13 cellular contexts compared by ENCODE assay signal in genomic region chr6:93779086-93779858, GRCh38.
A peak's percentile ranks its signal among the peaks of the same experiment; 100 is the strongest.
DNase-seq lines count a peak whose midpoint lies in the region; ATAC-seq, FAIRE-seq and TF ChIP-seq lines count a peak whose summit lies in the region.
"Had no signal": no experiment of that assay in that cellular context is flagged by ENCODE, and none has a peak within 500 bp of the region (broad histone marks: within the 10 kb centered on the region; RNA-seq: fewer than 3 reads in every experiment).

No MANE protein-coding gene starts in this region.

- CTCF ChIA-PET in WTC11 (lab: Charles Lee), result interaction anchor here (0.8 to 1.6 kb wide), 4 partner anchors 9 to 274 kb away, joined by 3 to 7 read pairs (median 4); no protein-coding TSS in a partner anchor

- WGBS in heart right ventricle, 2 donors, result 15 to 19% methylated on average over 12 of the region's 12 CpGs

- no peaks in the 10 kb centered on the region for H3K9me3 Mint-ChIP-seq in WTC11
- H3K9me3 Mint-ChIP-seq in nephron progenitor cell, result no peaks in the 10 kb centered on the region
- H3K9me3 Mint-ChIP-seq: activated naive CD4-positive, alpha-beta T cell treated with anti-CD3 and anti-CD28 coated beads, Interleukin-2, amount 50 U/mL, for 24 hours; stimulated activated naive CD8-positive, alpha-beta T cell treated with anti-CD3 and anti-CD28 coated beads, Interleukin-15, amount 100 ng/mL, for 72 hours had no signal

- no peaks in the 10 kb centered on the region for H3K36me3 ChIP-seq in heart right ventricle
- H3K36me3 ChIP-seq: BLaER1 had no signal

- peaks cover 0 to 13% (median under 1%) of the 10 kb centered on the region in 9 donors for H3K4me1 ChIP-seq in heart right ventricle
- H3K4me1 ChIP-seq: BLaER1 had no signal

- peak overlapping the region in 7 of 10 donors; percentile 36 to 67 (median 52) for H3K27ac ChIP-seq in heart right ventricle
- H3K27ac ChIP-seq: BLaER1, skin epidermis had no signal

- H3K27ac Mint-ChIP-seq in WTC11 (peak overlapping the region; percentile 69), nephron progenitor cell (no peak overlapping the region)
- H3K27ac Mint-ChIP-seq: activated B cell treated with CpG ODN at 0.5 μM for 24 hours; activated naive CD4-positive, alpha-beta T cell treated with anti-CD3 and anti-CD28 coated beads, Interleukin-2, amount 50 U/mL, for 24 hours; stimulated activated naive CD8-positive, alpha-beta T cell treated with anti-CD3 and anti-CD28 coated beads, Interleukin-15, amount 100 ng/mL, for 72 hours had no signal

- TF ChIP-seq CTCF in WTC11 (IDR thresholded peaks at IDR 0.05) (no peak), heart right ventricle (IDR thresholded peaks at IDR 0.05) (peak in 6 of 9 donors; percentile 30 to 63 (median 48)), nephron progenitor cell (IDR thresholded peaks at IDR 0.05) (no peak)

- no peaks in the 10 kb centered on the region for H3K27me3 ChIP-seq in heart right ventricle
- H3K27me3 ChIP-seq: BLaER1 had no signal

- H3K4me3 ChIP-seq in heart right ventricle, result peak overlapping the region in 5 of 10 donors; percentile 13 to 29 (median 24)
- H3K4me3 ChIP-seq: BLaER1, skin epidermis had no signal

- H3K36me3 Mint-ChIP-seq in WTC11, result no peaks in the 10 kb centered on the region
- no peaks in the 10 kb centered on the region for H3K36me3 Mint-ChIP-seq in nephron progenitor cell (ENCODE audit: low read depth)
- H3K36me3 Mint-ChIP-seq: activated naive CD4-positive, alpha-beta T cell treated with anti-CD3 and anti-CD28 coated beads, Interleukin-2, amount 50 U/mL, for 24 hours had no signal

- intact Hi-C loops in heart right ventricle (cut with DNase I), result loop anchor here in 1 of 10 donors (10.0 kb wide), 1 partner anchor 276 kb away; no protein-coding TSS in a partner anchor

- no peaks in the 10 kb centered on the region for H3K27me3 Mint-ChIP-seq in WTC11 (ENCODE audit: low read depth)
- no peaks in the 10 kb centered on the region for H3K27me3 Mint-ChIP-seq in nephron progenitor cell (ENCODE audit: low read depth, poor library complexity)
- H3K27me3 Mint-ChIP-seq: activated B cell treated with CpG ODN at 0.5 μM for 24 hours; activated naive CD4-positive, alpha-beta T cell treated with anti-CD3 and anti-CD28 coated beads, Interleukin-2, amount 50 U/mL, for 24 hours; stimulated activated naive CD8-positive, alpha-beta T cell treated with anti-CD3 and anti-CD28 coated beads, Interleukin-15, amount 100 ng/mL, for 72 hours had no signal

- POLR2A ChIA-PET in WTC11 (lab: Charles Lee), result no interaction called here

- peak; percentile 91 for ATAC-seq in WTC11
- ATAC-seq in heart right ventricle, result peak; percentile 88 to 99 (median 96)
- ATAC-seq in GM19023 (IDR thresholded peaks at IDR 0.05; ENCODE audit: unreplicated experiment), result no peak
- ATAC-seq: stimulated activated naive CD8-positive, alpha-beta T cell treated with anti-CD3 and anti-CD28 coated beads, Interleukin-15, amount 100 ng/mL, for 72 hours had no signal

- DNase-seq in Ammon's horn (ENCODE audit: low spot score), result peak; percentile 68
- peak; percentile 16 for DNase-seq in WTC11 (ENCODE audit: low spot score)
- DNase-seq in heart right ventricle, result peak; percentile 11 to 31
- DNase-seq in nephron progenitor cell, result peak; percentile 6
- no peak for DNase-seq in foreskin melanocyte
- no peak for DNase-seq in HTR-8/SVneo (ENCODE audit: insufficient read length, low spot score)
- no peak for DNase-seq in NAMALWA (ENCODE audit: low spot score)
- DNase-seq: activated B cell treated with CpG ODN at 0.5 μM for 24 hours; stimulated activated naive CD8-positive, alpha-beta T cell treated with anti-CD3 and anti-CD28 coated beads, Interleukin-15, amount 100 ng/mL, for 72 hours had no signal

- H3K4me1 Mint-ChIP-seq in WTC11, result peaks cover 46% of the 10 kb centered on the region
- H3K4me1 Mint-ChIP-seq in nephron progenitor cell, result peaks cover 13% of the 10 kb centered on the region
- H3K4me1 Mint-ChIP-seq: activated B cell treated with CpG ODN at 0.5 μM for 24 hours; activated naive CD4-positive, alpha-beta T cell treated with anti-CD3 and anti-CD28 coated beads, Interleukin-2, amount 50 U/mL, for 24 hours; stimulated activated naive CD8-positive, alpha-beta T cell treated with anti-CD3 and anti-CD28 coated beads, Interleukin-15, amount 100 ng/mL, for 72 hours had no signal

- H3K4me3 Mint-ChIP-seq in WTC11 (no peak overlapping the region), nephron progenitor cell (no peak overlapping the region)
- H3K4me3 Mint-ChIP-seq: activated B cell treated with CpG ODN at 0.5 μM for 24 hours; activated naive CD4-positive, alpha-beta T cell treated with anti-CD3 and anti-CD28 coated beads, Interleukin-2, amount 50 U/mL, for 24 hours; stimulated activated naive CD8-positive, alpha-beta T cell treated with anti-CD3 and anti-CD28 coated beads, Interleukin-15, amount 100 ng/mL, for 72 hours had no signal

- no peak for FAIRE-seq in HTR-8/SVneo (lab: Jason Lieb, UNC)

- H3K9me3 ChIP-seq in heart right ventricle, result no peaks in the 10 kb centered on the region
- H3K9me3 ChIP-seq: BLaER1 had no signal

TF ChIP-seq in WTC11, 78 proteins besides CTCF, POLR2A, EP300 and RAD21 (continues in another document):
- TF ChIP-seq OVOL2 (CRISPR knock-in tag; IDR thresholded peaks at IDR 0.05; ENCODE audit: borderline replicate concordance) (no peak), RELA (CRISPR knock-in tag; IDR thresholded peaks at IDR 0.05; ENCODE audit: borderline replicate concordance) (no peak), ATF1 (CRISPR knock-in tag; IDR thresholded peaks at IDR 0.05) (no peak), GABPB1 (CRISPR knock-in tag; IDR thresholded peaks at IDR 0.05) (no peak), ATF2 (CRISPR knock-in tag; IDR thresholded peaks at IDR 0.05; ENCODE audit: borderline replicate concordance, low read depth) (no peak), GRHL2 (CRISPR knock-in tag; IDR thresholded peaks at IDR 0.05; ENCODE audit: insufficient replicate concordance, severe bottlenecking) (no peak), ELF4 (CRISPR knock-in tag; IDR thresholded peaks at IDR 0.05; ENCODE audit: low read depth) (no peak), ZNF281 (CRISPR knock-in tag; IDR thresholded peaks at IDR 0.05) (no peak), PREB (CRISPR knock-in tag; IDR thresholded peaks at IDR 0.05; ENCODE audit: borderline replicate concordance) (no peak), SOX15 (CRISPR knock-in tag; IDR thresholded peaks at IDR 0.05) (no peak)
- TF ChIP-seq, protein P1, sequence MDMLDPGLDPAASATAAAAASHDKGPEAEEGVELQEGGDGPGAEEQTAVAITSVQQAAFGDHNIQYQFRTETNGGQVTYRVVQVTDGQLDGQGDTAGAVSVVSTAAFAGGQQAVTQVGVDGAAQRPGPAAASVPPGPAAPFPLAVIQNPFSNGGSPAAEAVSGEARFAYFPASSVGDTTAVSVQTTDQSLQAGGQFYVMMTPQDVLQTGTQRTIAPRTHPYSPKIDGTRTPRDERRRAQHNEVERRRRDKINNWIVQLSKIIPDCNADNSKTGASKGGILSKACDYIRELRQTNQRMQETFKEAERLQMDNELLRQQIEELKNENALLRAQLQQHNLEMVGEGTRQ (CRISPR knock-in tag; IDR thresholded peaks at IDR 0.05), result no peak
- TF ChIP-seq, protein P2, sequence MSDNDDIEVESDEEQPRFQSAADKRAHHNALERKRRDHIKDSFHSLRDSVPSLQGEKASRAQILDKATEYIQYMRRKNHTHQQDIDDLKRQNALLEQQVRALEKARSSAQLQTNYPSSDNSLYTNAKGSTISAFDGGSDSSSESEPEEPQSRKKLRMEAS (CRISPR knock-in tag; IDR thresholded peaks at IDR 0.05), result no peak

Comparison
In these comparisons a context has a peak if more than half of its experiments do, and no peak if none do; other contexts are left out.
1. DNase-seq: peak in Ammon's horn (single experiment), WTC11 (single experiment), heart right ventricle (2 of 2) and nephron progenitor cell (single experiment); none in foreskin melanocyte (single experiment), HTR-8/SVneo (single experiment) and NAMALWA (single experiment).
2. CTCF ChIP-seq: peak in heart right ventricle (6 of 9); none in WTC11 (single experiment) and nephron progenitor cell (single experiment).